In the genomic region with DNA sequence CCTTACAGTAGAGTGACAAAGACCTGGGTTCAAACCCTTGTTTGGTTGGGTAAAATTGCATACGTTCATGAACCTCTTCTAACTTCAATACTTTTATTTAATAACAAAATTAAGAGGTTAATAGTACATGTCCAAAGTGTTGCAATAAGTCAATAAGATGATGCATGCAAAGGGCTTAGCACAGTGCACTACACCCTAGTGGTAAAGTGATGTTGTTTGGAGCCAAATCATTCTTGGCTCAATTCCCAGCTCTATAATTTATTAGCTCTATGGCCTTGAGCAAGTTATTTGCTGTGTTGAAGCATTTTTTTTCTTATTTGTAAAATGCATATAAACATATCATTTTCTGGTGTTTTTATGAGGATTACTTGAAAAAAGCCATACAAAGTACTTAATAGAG, we compare ENCODE assay signal across 22 cellular contexts.
DNase-seq lines count a peak whose midpoint lies in the region; FAIRE-seq and TF ChIP-seq lines count a peak whose summit lies in the region.
"Had no signal": no experiment of that assay in that cellular context is flagged by ENCODE, and none has a peak within 500 bp of the region (broad histone marks: within the 10 kb centered on the region; RNA-seq: fewer than 3 reads in every experiment).

No MANE protein-coding gene starts in this region.

- no peak overlapping the region for H3K4me3 ChIP-seq in ascending aorta
- H3K4me3 ChIP-seq: coronary artery, uterus had no signal

- intact Hi-C loops in ascending aorta (cut with DNase I) = no loop called here

- FAIRE-seq in HTR-8/SVneo (lab: Jason Lieb, UNC) (no peak), GM19239 (lab: Jason Lieb, UNC) (no peak)
- FAIRE-seq: GM18507 had no signal

- TF ChIP-seq CTCF in 22Rv1 (IDR thresholded peaks at IDR 0.05) (peak; percentile 29), ascending aorta (IDR thresholded peaks at IDR 0.05) (no peak)

- H3K36me3 ChIP-seq in ascending aorta = no peaks in the 10 kb centered on the region
- H3K36me3 ChIP-seq: uterus had no signal

- no peaks in the 10 kb centered on the region for H3K9me3 ChIP-seq in ascending aorta
- H3K9me3 ChIP-seq: uterus had no signal

- no peak overlapping the region for H3K27ac ChIP-seq in 22Rv1
- H3K27ac ChIP-seq in ascending aorta = no peak overlapping the region
- H3K27ac ChIP-seq: coronary artery, HL-60, KMS-11, uterus had no signal

- H3K4me1 ChIP-seq in ascending aorta = no peaks in the 10 kb centered on the region
- H3K4me1 ChIP-seq: uterus had no signal

- DNase-seq in HTR-8/SVneo (ENCODE audit: insufficient read length, low spot score) = peak; percentile 7
- DNase-seq in amniotic epithelial cell (ENCODE audit: low read depth) = peak; percentile 4
- peak; percentile 18 for DNase-seq in iris pigment epithelial cell (ENCODE audit: low read depth)
- DNase-seq in CD1c-positive myeloid dendritic cell (ENCODE audit: extremely low spot score) = no peak
- no peak for DNase-seq in Ammon's horn (ENCODE audit: low spot score)
- no peak for DNase-seq in GM19239 (ENCODE audit: insufficient read length, low spot score)
- DNase-seq in ascending aorta (ENCODE audit: low spot score in 2 of 2) = no peak
- DNase-seq: activated B cell treated with CpG ODN at 0.5 μM for 24 hours; activated effector memory CD4-positive, alpha-beta T cell treated with anti-CD3 and anti-CD28 coated beads, Interleukin-2, amount 50 U/mL, for 16 hours; anterior cingulate cortex; COR-L47; left cardiac atrium; NCI-H146; NCI-H524 treated with DMSO at 0.1 percent for 48 hours; posterior cingulate gyrus; stimulated activated naive CD8-positive, alpha-beta T cell treated with anti-CD3 and anti-CD28 coated beads, Interleukin-15, amount 100 ng/mL, for 72 hours; uterus had no signal

- no peaks in the 10 kb centered on the region for H3K27me3 ChIP-seq in ascending aorta
- H3K27me3 ChIP-seq: uterus had no signal

Comparison
In these comparisons a context has a peak if more than half of its experiments do, and no peak if none do; other contexts are left out.
1. DNase-seq: peak in HTR-8/SVneo (single experiment), amniotic epithelial cell (single experiment) and iris pigment epithelial cell (single experiment); none in CD1c-positive myeloid dendritic cell (single experiment), Ammon's horn (single experiment), GM19239 (single experiment) and ascending aorta (0 of 2).